Comparison of ENCODE assay signal across 17 cellular contexts in the genomic region with DNA sequence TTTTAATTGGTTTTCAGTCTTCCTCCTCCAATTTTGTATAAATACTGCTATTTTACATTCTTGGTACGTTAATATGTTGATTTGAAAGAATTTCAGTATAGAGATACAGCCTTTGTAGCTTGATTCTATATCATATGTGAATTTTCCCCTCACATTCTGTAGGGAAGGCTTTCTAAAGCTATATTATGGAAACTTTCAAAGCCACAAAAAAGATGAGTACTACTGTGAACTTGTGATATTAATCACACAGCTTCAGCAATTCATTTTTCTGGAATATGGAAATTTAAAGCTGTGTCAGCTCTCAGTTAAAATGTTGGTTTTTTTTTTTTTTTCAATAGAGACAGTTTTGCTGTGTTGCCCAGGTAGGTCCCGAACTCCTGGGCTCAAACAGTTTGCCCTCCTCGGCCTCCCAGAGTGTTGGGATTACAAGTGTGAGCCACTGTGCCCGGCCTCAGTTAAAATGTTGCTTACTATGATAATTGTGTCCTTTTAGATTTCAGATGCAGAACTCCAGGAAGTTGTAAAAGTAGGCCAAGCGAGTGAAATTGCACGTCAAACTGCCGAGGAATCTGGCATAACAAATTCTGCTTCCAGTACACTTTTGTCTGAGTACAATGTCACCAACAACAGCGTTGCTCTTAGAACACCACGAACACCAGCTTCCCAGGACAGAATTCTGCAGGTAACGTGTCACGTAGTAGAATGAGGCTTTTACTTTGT. TPM values are rescaled to one million over a fixed set of nuclear protein-coding genes. Genes with fewer than 3 reads are reported as not detected.
DNase-seq lines count a peak whose midpoint lies in the region; ATAC-seq and TF ChIP-seq lines count a peak whose summit lies in the region.
"Had no signal": no experiment of that assay in that cellular context is flagged by ENCODE, and none has a peak within 500 bp of the region (broad histone marks: within the 10 kb centered on the region; RNA-seq: fewer than 3 reads in every experiment).

No MANE protein-coding gene starts in this region.

- CTCF ChIA-PET in activated CD8-positive, alpha-beta T cell treated with anti-CD3 and anti-CD28 coated beads for 36 hours (lab: Charles Lee) = interaction anchor here (1.3 to 1.5 kb wide), 2 partner anchors 15 to 95 kb away, joined by 3 to 6 read pairs; a partner anchor contains a TSS

- intact Hi-C loops in activated CD8-positive, alpha-beta T cell treated with anti-CD3 and anti-CD28 coated beads for 36 hours (cut with micrococcal nuclease) = no loop called here

- H3K4me1 Mint-ChIP-seq in T-helper 17 cell = peaks cover 32% of the 10 kb centered on the region
- H3K4me1 Mint-ChIP-seq in activated naive CD8-positive, alpha-beta T cell treated with anti-CD3 and anti-CD28 coated beads, Interleukin-2, amount 50 U/mL, for 24 hours = peaks cover 29% of the 10 kb centered on the region
- peaks cover 54% of the 10 kb centered on the region for H3K4me1 Mint-ChIP-seq in stimulated activated effector memory CD8-positive, alpha-beta T cell treated with anti-CD3 and anti-CD28 coated beads, Interleukin-12 subunit alpha, Interleukin-12 subunit beta, amount 100 ng/mL, for 72 hours
- peaks cover 38% of the 10 kb centered on the region for H3K4me1 Mint-ChIP-seq in activated CD8-positive, alpha-beta T cell treated with anti-CD3 and anti-CD28 coated beads for 36 hours (ENCODE audit: low read depth)
- H3K4me1 Mint-ChIP-seq: H9 had no signal

- no peaks in the 10 kb centered on the region for H3K27me3 Mint-ChIP-seq in T-helper 17 cell
- no peaks in the 10 kb centered on the region for H3K27me3 Mint-ChIP-seq in activated naive CD8-positive, alpha-beta T cell treated with anti-CD3 and anti-CD28 coated beads, Interleukin-2, amount 50 U/mL, for 24 hours
- H3K27me3 Mint-ChIP-seq in activated CD8-positive, alpha-beta T cell treated with anti-CD3 and anti-CD28 coated beads for 36 hours = no peaks in the 10 kb centered on the region

- H3K36me3 Mint-ChIP-seq in activated naive CD4-positive, alpha-beta T cell treated with anti-CD3 and anti-CD28 coated beads, Interleukin-2, amount 50 U/mL, for 72 hours = peaks cover 36 to 76% of the 10 kb centered on the region in 2 donors
- peaks cover 17% of the 10 kb centered on the region for H3K36me3 Mint-ChIP-seq in T-helper 17 cell (ENCODE audit: low read depth)
- H3K36me3 Mint-ChIP-seq in activated naive CD8-positive, alpha-beta T cell treated with anti-CD3 and anti-CD28 coated beads, Interleukin-2, amount 50 U/mL, for 24 hours (ENCODE audit: low read depth) = peaks cover 74% of the 10 kb centered on the region
- peaks cover 100% of the 10 kb centered on the region for H3K36me3 Mint-ChIP-seq in stimulated activated effector memory CD8-positive, alpha-beta T cell treated with anti-CD3 and anti-CD28 coated beads, Interleukin-12 subunit alpha, Interleukin-12 subunit beta, amount 100 ng/mL, for 72 hours
- peaks cover 77% of the 10 kb centered on the region for H3K36me3 Mint-ChIP-seq in activated CD8-positive, alpha-beta T cell treated with anti-CD3 and anti-CD28 coated beads for 36 hours (ENCODE audit: low read depth)

- peak overlapping the region; percentile 9 for H3K4me3 Mint-ChIP-seq in T-helper 17 cell
- H3K4me3 Mint-ChIP-seq in activated naive CD8-positive, alpha-beta T cell treated with anti-CD3 and anti-CD28 coated beads, Interleukin-2, amount 50 U/mL, for 24 hours = no peak overlapping the region
- H3K4me3 Mint-ChIP-seq in stimulated activated effector memory CD8-positive, alpha-beta T cell treated with anti-CD3 and anti-CD28 coated beads, Interleukin-12 subunit alpha, Interleukin-12 subunit beta, amount 100 ng/mL, for 72 hours = peak overlapping the region; percentile 38
- H3K4me3 Mint-ChIP-seq in activated CD8-positive, alpha-beta T cell treated with anti-CD3 and anti-CD28 coated beads for 36 hours = no peak overlapping the region
- H3K4me3 Mint-ChIP-seq: CD14-positive monocyte, H9 had no signal

- no peak for TF ChIP-seq CTCF in activated CD8-positive, alpha-beta T cell treated with anti-CD3 and anti-CD28 coated beads for 36 hours (IDR thresholded peaks at IDR 0.05)

- peaks cover 0 to 9% of the 10 kb centered on the region in 2 donors for H3K9me3 Mint-ChIP-seq in activated naive CD4-positive, alpha-beta T cell treated with anti-CD3 and anti-CD28 coated beads, Interleukin-2, amount 50 U/mL, for 72 hours
- H3K9me3 Mint-ChIP-seq in activated naive CD8-positive, alpha-beta T cell treated with anti-CD3 and anti-CD28 coated beads, Interleukin-2, amount 50 U/mL, for 24 hours = peaks cover 7% of the 10 kb centered on the region
- H3K9me3 Mint-ChIP-seq in stimulated activated effector memory CD8-positive, alpha-beta T cell treated with anti-CD3 and anti-CD28 coated beads, Interleukin-12 subunit alpha, Interleukin-12 subunit beta, amount 100 ng/mL, for 72 hours = no peaks in the 10 kb centered on the region
- no peaks in the 10 kb centered on the region for H3K9me3 Mint-ChIP-seq in activated CD8-positive, alpha-beta T cell treated with anti-CD3 and anti-CD28 coated beads for 36 hours
- H3K9me3 Mint-ChIP-seq: H9 had no signal

- POLR2A ChIA-PET in activated CD8-positive, alpha-beta T cell treated with anti-CD3 and anti-CD28 coated beads for 36 hours (lab: Charles Lee) = interaction anchor here (1.3 to 1.8 kb wide), 3 partner anchors 9 to 21 kb away, joined by 3 to 6 read pairs (median 4); a partner anchor contains a TSS

- ATAC-seq in activated naive CD4-positive, alpha-beta T cell treated with anti-CD3 and anti-CD28 coated beads, Interleukin-2, amount 50 U/mL, for 72 hours = peak; percentile 56 to 63
- no peak for ATAC-seq in T-helper 17 cell
- peak; percentile 68 for ATAC-seq in activated naive CD8-positive, alpha-beta T cell treated with anti-CD3 and anti-CD28 coated beads, Interleukin-2, amount 50 U/mL, for 24 hours
- peak; percentile 46 for ATAC-seq in stimulated activated effector memory CD8-positive, alpha-beta T cell treated with anti-CD3 and anti-CD28 coated beads, Interleukin-12 subunit alpha, Interleukin-12 subunit beta, amount 100 ng/mL, for 72 hours
- ATAC-seq in activated CD8-positive, alpha-beta T cell treated with anti-CD3 and anti-CD28 coated beads for 36 hours = no peak
- ATAC-seq in GM18870 (IDR thresholded peaks at IDR 0.05; ENCODE audit: unreplicated experiment) = no peak

- DNase-seq in activated naive CD4-positive, alpha-beta T cell treated with anti-CD3 and anti-CD28 coated beads, Interleukin-2, amount 50 U/mL, for 72 hours (ENCODE audit: low spot score in 2 of 2) = no peak
- DNase-seq in activated naive CD4-positive, alpha-beta T cell treated with Interleukin-2 at 50 U/mL for 16 hours = no peak
- DNase-seq in T-helper 17 cell = no peak
- no peak for DNase-seq in activated naive CD8-positive, alpha-beta T cell treated with anti-CD3 and anti-CD28 coated beads, Interleukin-2, amount 50 U/mL, for 24 hours
- DNase-seq in stimulated activated effector memory CD8-positive, alpha-beta T cell treated with anti-CD3 and anti-CD28 coated beads, Interleukin-12 subunit alpha, Interleukin-12 subunit beta, amount 100 ng/mL, for 72 hours (ENCODE audit: low spot score in 2 of 2) = no peak
- DNase-seq in activated CD8-positive, alpha-beta T cell treated with anti-CD3 and anti-CD28 coated beads for 36 hours = no peak
- DNase-seq: Calu3, DMS53, H9, Karpas-422, MG63, NCI-H1092, NCI-H146, NCI-H2081 treated with DMSO at 0.1 percent for 48 hours, NCI-H524 had no signal

- H3K27ac Mint-ChIP-seq in activated naive CD4-positive, alpha-beta T cell treated with anti-CD3 and anti-CD28 coated beads, Interleukin-2, amount 50 U/mL, for 72 hours = peak overlapping the region in 1 of 2 donors; percentile 24
- peak overlapping the region; percentile 79 for H3K27ac Mint-ChIP-seq in T-helper 17 cell
- H3K27ac Mint-ChIP-seq in activated naive CD8-positive, alpha-beta T cell treated with anti-CD3 and anti-CD28 coated beads, Interleukin-2, amount 50 U/mL, for 24 hours = peak overlapping the region; percentile 62
- H3K27ac Mint-ChIP-seq in stimulated activated effector memory CD8-positive, alpha-beta T cell treated with anti-CD3 and anti-CD28 coated beads, Interleukin-12 subunit alpha, Interleukin-12 subunit beta, amount 100 ng/mL, for 72 hours = peak overlapping the region; percentile 82
- H3K27ac Mint-ChIP-seq in activated CD8-positive, alpha-beta T cell treated with anti-CD3 and anti-CD28 coated beads for 36 hours = no peak overlapping the region

- H3K9me3 ChIP-seq in T-helper 17 cell (ENCODE audit: control insufficient read depth, low read length, poor library complexity, severe bottlenecking) = no peaks in the 10 kb centered on the region

RNA-seq across cellular contexts. Expression of a gene that starts 20.6 kb away (rescaled TPM):
- total RNA-seq in activated naive CD4-positive, alpha-beta T cell treated with anti-CD3 and anti-CD28 coated beads, Interleukin-2, amount 50 U/mL, for 72 hours = 10 to 100 TPM; 22.7 to 25.2 TPM
- total RNA-seq in T-helper 17 cell = 10 to 100 TPM; 17.8 to 24.7 TPM
- total RNA-seq in activated CD8-positive, alpha-beta T cell treated with anti-CD3 and anti-CD28 coated beads for 36 hours = 10 to 100 TPM; 20.4 to 21.4 TPM

Comparison
In these comparisons a context has a peak if more than half of its experiments do, and no peak if none do; other contexts are left out.
1. ATAC-seq: peak in activated naive CD4-positive, alpha-beta T cell treated with anti-CD3 and anti-CD28 coated beads, Interleukin-2, amount 50 U/mL, for 72 hours (2 of 2), activated naive CD8-positive, alpha-beta T cell treated with anti-CD3 and anti-CD28 coated beads, Interleukin-2, amount 50 U/mL, for 24 hours (single experiment) and stimulated activated effector memory CD8-positive, alpha-beta T cell treated with anti-CD3 and anti-CD28 coated beads, Interleukin-12 subunit alpha, Interleukin-12 subunit beta, amount 100 ng/mL, for 72 hours (single experiment); none in T-helper 17 cell (single experiment), activated CD8-positive, alpha-beta T cell treated with anti-CD3 and anti-CD28 coated beads for 36 hours (single experiment) and GM18870 (single experiment).
2. H3K4me3 Mint-ChIP-seq: peak in T-helper 17 cell (single experiment) and stimulated activated effector memory CD8-positive, alpha-beta T cell treated with anti-CD3 and anti-CD28 coated beads, Interleukin-12 subunit alpha, Interleukin-12 subunit beta, amount 100 ng/mL, for 72 hours (single experiment); none in activated naive CD8-positive, alpha-beta T cell treated with anti-CD3 and anti-CD28 coated beads, Interleukin-2, amount 50 U/mL, for 24 hours (single experiment) and activated CD8-positive, alpha-beta T cell treated with anti-CD3 and anti-CD28 coated beads for 36 hours (single experiment).